Comparison of ENCODE assay signal across 9 cellular contexts in genomic region chr7:142798451-142799438, GRCh38. TPM values are rescaled to one million over a fixed set of nuclear protein-coding genes. Genes with fewer than 3 reads are reported as not detected.
A peak's percentile ranks its signal among the peaks of the same experiment; 100 is the strongest.
DNase-seq lines count a peak whose midpoint lies in the region; ATAC-seq, FAIRE-seq and TF ChIP-seq lines count a peak whose summit lies in the region.
"Had no signal": no experiment of that assay in that cellular context is flagged by ENCODE, and none has a peak within 500 bp of the region (broad histone marks: within the 10 kb centered on the region; RNA-seq: fewer than 3 reads in every experiment).

No MANE protein-coding gene starts in this region.

- peaks cover 0 to 16% (median 7%) of the 10 kb centered on the region in 7 donors for H3K9me3 Mint-ChIP-seq in CD14-positive monocyte
- H3K9me3 Mint-ChIP-seq in activated naive CD8-positive, alpha-beta T cell treated with anti-CD3 and anti-CD28 coated beads, Interleukin-2, amount 50 U/mL, for 24 hours, result no peaks in the 10 kb centered on the region

- H3K4me1 ChIP-seq in mucosa of rectum (ENCODE audit: control insufficient read depth in 2 of 2, insufficient read depth in 2 of 2, low read length in 2 of 2), result peaks cover 2 to 4% of the 10 kb centered on the region in 2 donors
- H3K4me1 ChIP-seq in pancreas, result no peaks in the 10 kb centered on the region

- peaks cover 20% of the 10 kb centered on the region for H3K4me1 Mint-ChIP-seq in CD14-positive monocyte
- peaks cover 77% of the 10 kb centered on the region for H3K4me1 Mint-ChIP-seq in activated naive CD8-positive, alpha-beta T cell treated with anti-CD3 and anti-CD28 coated beads, Interleukin-2, amount 50 U/mL, for 24 hours

- H3K27ac ChIP-seq in mucosa of rectum (ENCODE audit: low read depth in 2 of 2, low read length in 2 of 2) (peak overlapping the region; percentile 70 to 84), pancreas (no peak overlapping the region)

- peak overlapping the region in 1 of 7 donors; percentile 88 for H3K27ac Mint-ChIP-seq in CD14-positive monocyte
- peak overlapping the region; percentile 98 for H3K27ac Mint-ChIP-seq in activated naive CD8-positive, alpha-beta T cell treated with anti-CD3 and anti-CD28 coated beads, Interleukin-2, amount 50 U/mL, for 24 hours

- H3K27me3 ChIP-seq in mucosa of rectum (ENCODE audit: control insufficient read depth in 2 of 2, insufficient read depth in 2 of 2, low read length in 2 of 2) (peaks cover 24 to 42% of the 10 kb centered on the region in 2 donors), pancreas (peaks cover 0 to 12% (median 0%) of the 10 kb centered on the region in 4 donors)

- H3K4me3 Mint-ChIP-seq in CD14-positive monocyte, result peak overlapping the region; percentile 34 to 62
- peak overlapping the region; percentile 100 for H3K4me3 Mint-ChIP-seq in activated naive CD8-positive, alpha-beta T cell treated with anti-CD3 and anti-CD28 coated beads, Interleukin-2, amount 50 U/mL, for 24 hours

- intact Hi-C loops in CD14-positive monocyte (cut with micrococcal nuclease) (loop anchor here in 1 of 2 donors (5.0 kb wide), 1 partner anchor 151 kb away; no protein-coding TSS in a partner anchor), pancreas (cut with DNase I) (no loop called here)

- WGBS in pancreas, 2 donors, result 85 to 93% methylated on average over 11 of the region's 11 CpGs

- TF ChIP-seq CTCF in CD14-positive monocyte (IDR thresholded peaks at IDR 0.05) (no peak), pancreas (IDR thresholded peaks at IDR 0.05) (no peak)

- peak; percentile 27 for ATAC-seq in activated naive CD8-positive, alpha-beta T cell treated with anti-CD3 and anti-CD28 coated beads, Interleukin-2, amount 50 U/mL, for 24 hours
- ATAC-seq in GM21360 (IDR thresholded peaks at IDR 0.05; ENCODE audit: unreplicated experiment) (no peak), pancreas (no peak)

- peak overlapping the region; percentile 24 to 28 for H3K9ac ChIP-seq in mucosa of rectum (ENCODE audit: low read depth in 1 of 2, low read length in 2 of 2)

- DNase-seq in CD14-positive monocyte (ENCODE audit: low spot score) (no peak), hypothalamus (lab: John Stamatoyannopoulos, UW) (no peak), NCI-H69 (lab: John Stamatoyannopoulos, UW) (no peak), pancreas (no peak)
- DNase-seq in Jurkat, Clone E6-1 (ENCODE audit: low read depth, low spot score), result peak; percentile 63
- DNase-seq in activated naive CD8-positive, alpha-beta T cell treated with anti-CD3 and anti-CD28 coated beads, Interleukin-2, amount 50 U/mL, for 24 hours, result peak; percentile 42
- DNase-seq: NCI-H510A treated with DMSO at 0.1 percent for 48 hours had no signal

- peaks cover 49 to 62% (median 56%) of the 10 kb centered on the region in 3 donors for H3K27me3 Mint-ChIP-seq in CD14-positive monocyte (ENCODE audit: low read depth in 3 of 3)
- no peaks in the 10 kb centered on the region for H3K27me3 Mint-ChIP-seq in activated naive CD8-positive, alpha-beta T cell treated with anti-CD3 and anti-CD28 coated beads, Interleukin-2, amount 50 U/mL, for 24 hours

- H3K36me3 Mint-ChIP-seq in CD14-positive monocyte, result peaks cover 3 to 12% of the 10 kb centered on the region in 2 donors
- peaks cover 78% of the 10 kb centered on the region for H3K36me3 Mint-ChIP-seq in activated naive CD8-positive, alpha-beta T cell treated with anti-CD3 and anti-CD28 coated beads, Interleukin-2, amount 50 U/mL, for 24 hours (ENCODE audit: low read depth)

- peak overlapping the region; percentile 84 for H3K4me3 ChIP-seq in Jurkat, Clone E6-1 (ENCODE audit: low read length)
- H3K4me3 ChIP-seq in mucosa of rectum (ENCODE audit: low read length in 2 of 2), result peak overlapping the region; percentile 31 to 70
- H3K4me3 ChIP-seq in pancreas, result no peak overlapping the region

- no peaks in the 10 kb centered on the region for H3K36me3 ChIP-seq in mucosa of rectum (ENCODE audit: control insufficient read depth in 2 of 2, insufficient read depth in 2 of 2, low read length in 2 of 2)
- no peaks in the 10 kb centered on the region for H3K36me3 ChIP-seq in pancreas

- no peaks in the 10 kb centered on the region for H3K9me3 ChIP-seq in mucosa of rectum (ENCODE audit: control insufficient read depth in 2 of 2, low read length in 2 of 2)
- no peaks in the 10 kb centered on the region for H3K9me3 ChIP-seq in pancreas

- no peak for FAIRE-seq in pancreas (lab: Jason Lieb, UNC)

RNA-seq across cellular contexts. Expression of gene PRSS2, which starts 28.0 kb away (rescaled TPM):
- not detected for polyA plus RNA-seq in CD14-positive monocyte
- not detected for polyA plus RNA-seq in Jurkat, Clone E6-1 (2012; ENCODE audit: insufficient read depth, insufficient read length)
- total RNA-seq in pancreas, result over 10,000 TPM; 42,431 to 136,252 (median 67,286) TPM
- over 10,000 TPM; 25,162 to 43,147 TPM for polyA plus RNA-seq in pancreas

RNA-seq across cellular contexts. Expression of gene PRSS1, which starts 49.5 kb away (rescaled TPM):
- not detected for polyA plus RNA-seq in CD14-positive monocyte
- polyA plus RNA-seq in Jurkat, Clone E6-1 (2012; ENCODE audit: insufficient read depth, insufficient read length), result not detected
- total RNA-seq in pancreas, result over 10,000 TPM; 23,499 to 66,172 (median 43,326) TPM
- polyA plus RNA-seq in pancreas, result over 10,000 TPM; 22,582 to 45,101 TPM

RNA-seq across cellular contexts. Expression of gene EPHB6, which starts 56.1 kb away (rescaled TPM):
- polyA plus RNA-seq in CD14-positive monocyte (1 to 10 TPM; 7.9 to 9.3 TPM), pancreas (100 to 1,000 TPM; 117 to 165 TPM)
- polyA plus RNA-seq in Jurkat, Clone E6-1 (2012; ENCODE audit: insufficient read depth, insufficient read length), result 34.2 TPM
- 10 to 100 TPM; 23.8 to 34.7 (median 27.0) TPM for total RNA-seq in pancreas

Comparison
In these comparisons a context has a peak if more than half of its experiments do, and no peak if none do; other contexts are left out.
1. DNase-seq: peak in Jurkat, Clone E6-1 (single experiment) and activated naive CD8-positive, alpha-beta T cell treated with anti-CD3 and anti-CD28 coated beads, Interleukin-2, amount 50 U/mL, for 24 hours (single experiment); none in CD14-positive monocyte (single experiment), hypothalamus (0 of 51), NCI-H69 (single experiment) and pancreas (0 of 6).
2. H3K4me3 ChIP-seq: peak in Jurkat, Clone E6-1 (single experiment) and mucosa of rectum (2 of 2); none in pancreas (0 of 4).
3. H3K27ac ChIP-seq: peak in mucosa of rectum (2 of 2); none in pancreas (0 of 4).
4. RNA of gene PRSS2, which starts 28.0 kb away (polyA plus RNA-seq): 25,162 to 43,147 TPM in pancreas; not detected in CD14-positive monocyte; every median in the first group is over 1,000 times any median in the second.
5. RNA of gene PRSS1, which starts 49.5 kb away (polyA plus RNA-seq): 22,582 to 45,101 TPM in pancreas; not detected in CD14-positive monocyte; every median in the first group is over 1,000 times any median in the second.
6. RNA of gene EPHB6, which starts 56.1 kb away (polyA plus RNA-seq): 117 to 165 TPM in pancreas; 7.9 to 9.3 TPM in CD14-positive monocyte; every median in the first group is over 10 times any median in the second.